In the genomic region with DNA sequence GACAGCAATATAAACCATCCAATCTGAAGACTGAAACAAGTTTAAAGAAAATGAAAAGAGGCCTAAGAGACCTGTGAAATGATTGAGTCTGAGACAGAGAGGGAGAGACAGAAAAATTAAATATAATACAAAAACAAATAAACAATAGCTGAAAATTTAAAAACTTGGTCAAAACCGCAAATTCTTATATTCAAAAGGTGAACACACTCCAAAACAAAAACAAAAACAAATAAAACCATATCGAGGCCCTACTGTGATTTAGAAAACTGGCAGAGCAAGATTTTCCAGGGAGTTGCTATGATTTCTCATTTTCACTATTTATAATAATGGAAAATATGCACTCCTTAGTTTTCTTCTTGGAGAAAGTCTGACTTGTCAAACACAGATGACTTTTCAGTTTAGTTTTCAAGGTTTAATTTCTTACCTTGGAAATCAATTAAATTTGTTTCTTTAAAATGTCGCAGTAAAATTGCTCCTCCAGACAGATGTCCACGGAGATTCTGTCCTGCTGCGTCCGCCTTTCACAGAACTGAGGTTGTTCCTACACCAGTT, we compare ENCODE assay signal across 1 cellular context.
TF ChIP-seq lines count a peak whose summit lies in the region.

No MANE protein-coding gene starts in this region.

TF ChIP-seq in K562, 482 proteins besides CTCF, POLR2A, EP300 and RAD21 (continued from another document):
- TF ChIP-seq, protein P1, sequence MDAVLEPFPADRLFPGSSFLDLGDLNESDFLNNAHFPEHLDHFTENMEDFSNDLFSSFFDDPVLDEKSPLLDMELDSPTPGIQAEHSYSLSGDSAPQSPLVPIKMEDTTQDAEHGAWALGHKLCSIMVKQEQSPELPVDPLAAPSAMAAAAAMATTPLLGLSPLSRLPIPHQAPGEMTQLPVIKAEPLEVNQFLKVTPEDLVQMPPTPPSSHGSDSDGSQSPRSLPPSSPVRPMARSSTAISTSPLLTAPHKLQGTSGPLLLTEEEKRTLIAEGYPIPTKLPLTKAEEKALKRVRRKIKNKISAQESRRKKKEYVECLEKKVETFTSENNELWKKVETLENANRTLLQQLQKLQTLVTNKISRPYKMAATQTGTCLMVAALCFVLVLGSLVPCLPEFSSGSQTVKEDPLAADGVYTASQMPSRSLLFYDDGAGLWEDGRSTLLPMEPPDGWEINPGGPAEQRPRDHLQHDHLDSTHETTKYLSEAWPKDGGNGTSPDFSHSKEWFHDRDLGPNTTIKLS (IDR thresholded peaks at IDR 0.05; ENCODE audit: borderline replicate concordance, low read depth), result peak; percentile 15; the same call in 1 of the 2 replicates
- TF ChIP-seq, protein P2, sequence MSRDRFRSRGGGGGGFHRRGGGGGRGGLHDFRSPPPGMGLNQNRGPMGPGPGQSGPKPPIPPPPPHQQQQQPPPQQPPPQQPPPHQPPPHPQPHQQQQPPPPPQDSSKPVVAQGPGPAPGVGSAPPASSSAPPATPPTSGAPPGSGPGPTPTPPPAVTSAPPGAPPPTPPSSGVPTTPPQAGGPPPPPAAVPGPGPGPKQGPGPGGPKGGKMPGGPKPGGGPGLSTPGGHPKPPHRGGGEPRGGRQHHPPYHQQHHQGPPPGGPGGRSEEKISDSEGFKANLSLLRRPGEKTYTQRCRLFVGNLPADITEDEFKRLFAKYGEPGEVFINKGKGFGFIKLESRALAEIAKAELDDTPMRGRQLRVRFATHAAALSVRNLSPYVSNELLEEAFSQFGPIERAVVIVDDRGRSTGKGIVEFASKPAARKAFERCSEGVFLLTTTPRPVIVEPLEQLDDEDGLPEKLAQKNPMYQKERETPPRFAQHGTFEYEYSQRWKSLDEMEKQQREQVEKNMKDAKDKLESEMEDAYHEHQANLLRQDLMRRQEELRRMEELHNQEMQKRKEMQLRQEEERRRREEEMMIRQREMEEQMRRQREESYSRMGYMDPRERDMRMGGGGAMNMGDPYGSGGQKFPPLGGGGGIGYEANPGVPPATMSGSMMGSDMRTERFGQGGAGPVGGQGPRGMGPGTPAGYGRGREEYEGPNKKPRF (IDR thresholded peaks at IDR 0.05; ENCODE audit: low read depth, low read length), result no peak
TF ChIP-seq in K562: peak in this region for 4.
